In the genomic region with DNA sequence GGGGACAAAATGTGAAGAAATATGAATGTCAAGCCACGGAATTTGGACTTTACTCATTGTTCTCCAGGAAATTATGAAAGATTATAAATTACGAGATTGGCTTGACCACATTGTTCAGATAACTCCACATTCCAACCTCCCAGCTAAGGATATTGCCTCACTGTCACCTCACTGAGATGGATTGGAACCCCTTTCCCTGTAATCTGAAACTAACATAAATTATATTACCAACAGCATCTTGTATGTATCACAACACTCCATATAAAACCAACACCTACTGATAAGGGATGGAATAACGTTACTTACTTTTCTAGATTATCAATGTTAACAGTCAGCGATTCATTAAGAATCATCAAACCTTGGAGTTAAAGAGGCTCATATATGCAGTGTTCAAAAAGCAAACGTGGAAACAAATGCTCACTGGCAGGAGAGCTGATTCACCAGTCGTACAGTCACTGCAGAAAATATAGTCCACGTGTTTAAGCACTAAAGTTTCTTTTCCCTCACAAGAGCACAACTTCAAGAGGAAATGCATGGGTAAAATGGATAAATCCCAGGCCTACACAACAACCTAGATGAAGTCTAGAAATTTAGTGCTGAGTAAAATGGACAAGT, we compare ENCODE assay signal across 17 cellular contexts.
A peak's percentile ranks its signal among the peaks of the same experiment; 100 is the strongest.
DNase-seq lines count a peak whose midpoint lies in the region; ATAC-seq and TF ChIP-seq lines count a peak whose summit lies in the region.
"Had no signal": no experiment of that assay in that cellular context is flagged by ENCODE, and none has a peak within 500 bp of the region (broad histone marks: within the 10 kb centered on the region; RNA-seq: fewer than 3 reads in every experiment).

No MANE protein-coding gene starts in this region.

- no peaks in the 10 kb centered on the region for H3K27me3 ChIP-seq in foreskin keratinocyte

- no peak overlapping the region for H3K27ac ChIP-seq in foreskin keratinocyte
- H3K27ac ChIP-seq: SK-N-MC had no signal

- no peaks in the 10 kb centered on the region for H3K4me1 ChIP-seq in foreskin keratinocyte

- H3K4me3 ChIP-seq in cardiac fibroblast (replicated peaks in 1 of 2; ENCODE audit: low read depth in 2 of 2, low read length in 2 of 2), result no peak overlapping the region
- H3K4me3 ChIP-seq: SK-N-MC had no signal

- DNase-seq in EL, result peak; percentile 13
- peak; percentile 52 for DNase-seq in NCI-H226
- peak; percentile 35 to 59 for DNase-seq in cardiac fibroblast (ENCODE audit: low read depth in 2 of 2)
- peak; percentile 0 to 37 for DNase-seq in foreskin keratinocyte
- no peak for DNase-seq in NCI-H2227 treated with DMSO at 0.1 percent for 48 hours (lab: John Stamatoyannopoulos, UW)
- DNase-seq in NCI-H748 (lab: John Stamatoyannopoulos, UW; ENCODE audit: unreplicated experiment), result no peak
- DNase-seq in T-helper 9 cell, result no peak
- DNase-seq: ACHN; Calu3; CD4-positive, alpha-beta T cell; DND-41; NCI-H1436 treated with DMSO at 0.1 percent for 48 hours; NCI-H2081; NCI-H524 treated with DMSO at 0.1 percent for 48 hours; PC-3 had no signal

- ATAC-seq in foreskin keratinocyte, result peak; percentile 28
- no peak for ATAC-seq in GM19463 (IDR thresholded peaks at IDR 0.05; ENCODE audit: unreplicated experiment)
- ATAC-seq: PC-3 had no signal

- TF ChIP-seq CTCF in cardiac fibroblast (IDR thresholded peaks at IDR 0.05; ENCODE audit: low read depth, low read length) (no peak), foreskin keratinocyte (conservative IDR thresholded peaks at IDR 0.05) (no peak)

Comparison
In these comparisons a context has a peak if more than half of its experiments do, and no peak if none do; other contexts are left out.
1. DNase-seq: peak in EL (single experiment), NCI-H226 (single experiment), cardiac fibroblast (2 of 2) and foreskin keratinocyte (2 of 2); none in NCI-H2227 treated with DMSO at 0.1 percent for 48 hours (single experiment), NCI-H748 (single experiment) and T-helper 9 cell (single experiment).